12 cellular contexts compared by ENCODE assay signal in the genomic region with DNA sequence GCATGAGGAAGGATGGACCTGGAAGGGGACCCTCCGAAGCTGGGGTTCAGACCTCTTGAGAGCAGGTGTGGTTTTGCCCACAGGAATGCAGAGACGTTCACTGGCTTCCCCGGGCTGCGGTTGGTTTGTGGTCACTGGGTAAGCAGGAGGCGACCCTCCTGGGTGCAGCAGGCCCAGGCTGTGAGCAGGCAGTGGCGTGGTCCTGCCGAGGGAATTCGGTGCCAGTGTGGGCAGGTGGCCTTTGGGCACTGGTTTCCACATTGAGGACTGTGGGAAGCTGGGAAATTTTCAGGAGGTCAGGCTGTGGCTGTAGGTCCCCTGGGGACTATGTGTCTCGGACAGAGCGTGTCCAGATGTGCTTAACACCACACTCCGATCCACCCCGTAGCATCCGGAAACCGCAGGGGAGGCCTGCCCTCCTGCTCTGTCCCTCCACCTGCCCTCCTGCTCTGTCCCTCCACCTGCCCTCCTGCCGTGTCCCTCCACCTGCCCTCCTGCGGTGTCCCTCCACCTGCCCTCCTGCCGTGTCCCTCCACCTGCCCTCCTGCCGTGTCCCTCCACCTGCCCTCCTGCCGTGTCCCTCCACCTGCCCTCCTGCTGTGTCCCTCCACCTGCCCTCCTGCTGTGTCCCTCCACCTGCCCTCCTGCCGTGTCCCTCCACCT. TPM values are rescaled to one million over a fixed set of nuclear protein-coding genes. Genes with fewer than 3 reads are reported as not detected.
DNase-seq lines count a peak whose midpoint lies in the region; ATAC-seq and TF ChIP-seq lines count a peak whose summit lies in the region.
"Had no signal": no experiment of that assay in that cellular context is flagged by ENCODE, and none has a peak within 500 bp of the region (broad histone marks: within the 10 kb centered on the region; RNA-seq: fewer than 3 reads in every experiment).

No MANE protein-coding gene starts in this region.

- no peaks in the 10 kb centered on the region for H3K9me3 Mint-ChIP-seq in stimulated activated memory B cell treated with anti-CD40 and anti-IgM and Interleukin-4, amounts not matched to agents 10 μg/mL and 1 μg/mL and 100 μg/mL, for 72 hours

- no peaks in the 10 kb centered on the region for H3K27me3 ChIP-seq in esophagus muscularis mucosa

- peaks cover 48 to 86% (median 73%) of the 10 kb centered on the region in 4 donors for H3K36me3 ChIP-seq in esophagus muscularis mucosa

- ATAC-seq in stimulated activated memory B cell treated with anti-CD40 and anti-IgM and Interleukin-4, amounts not matched to agents 10 μg/mL and 1 μg/mL and 100 μg/mL, for 72 hours = no peak
- no peak for ATAC-seq in HG03045 (IDR thresholded peaks at IDR 0.05; ENCODE audit: unreplicated experiment)
- ATAC-seq in GM18873 (IDR thresholded peaks at IDR 0.05; ENCODE audit: low FRiP score, unreplicated experiment) = no peak

- peak overlapping the region; percentile 83 to 88 (median 84) for H3K27ac ChIP-seq in esophagus muscularis mucosa (replicated peaks in 1 of 4)
- H3K27ac ChIP-seq: HL-60 had no signal

- peak overlapping the region; percentile 36 for H3K27ac Mint-ChIP-seq in stimulated activated memory B cell treated with anti-CD40 and anti-IgM and Interleukin-4, amounts not matched to agents 10 μg/mL and 1 μg/mL and 100 μg/mL, for 72 hours

- peaks cover 12 to 44% (median 41%) of the 10 kb centered on the region in 4 donors for H3K4me1 ChIP-seq in esophagus muscularis mucosa

- H3K27me3 Mint-ChIP-seq in stimulated activated memory B cell treated with anti-CD40 and anti-IgM and Interleukin-4, amounts not matched to agents 10 μg/mL and 1 μg/mL and 100 μg/mL, for 72 hours = no peaks in the 10 kb centered on the region

- DNase-seq in ELR (ENCODE audit: low read depth) (peak; percentile 66), NB4 (ENCODE audit: low read depth) (peak; percentile 81), esophagus muscularis mucosa (ENCODE audit: extremely low spot score) (no peak), NCI-H2081 (lab: John Stamatoyannopoulos, UW) (no peak)
- DNase-seq: activated CD4-positive, CD25-positive, alpha-beta regulatory T cell treated with anti-CD3 and anti-CD28 coated beads, Interleukin-2, amount 50 U/mL, for 72 hours; NCI-H1092; stimulated activated CD4-positive, alpha-beta T cell treated with anti-CD3 and anti-CD28 coated beads, Interleukin-2, amount 100 ng/mL, for 24 hours; stimulated activated naive CD4-positive, alpha-beta T cell had no signal

- H3K4me1 Mint-ChIP-seq in stimulated activated memory B cell treated with anti-CD40 and anti-IgM and Interleukin-4, amounts not matched to agents 10 μg/mL and 1 μg/mL and 100 μg/mL, for 72 hours = peaks cover 19% of the 10 kb centered on the region

- H3K4me3 Mint-ChIP-seq in stimulated activated memory B cell treated with anti-CD40 and anti-IgM and Interleukin-4, amounts not matched to agents 10 μg/mL and 1 μg/mL and 100 μg/mL, for 72 hours = no peak overlapping the region

- no peak for TF ChIP-seq POLR2A in NB4 (IDR thresholded peaks at IDR 0.05; ENCODE audit: extremely low read depth, insufficient read length)
- no peak for TF ChIP-seq POLR2A in esophagus muscularis mucosa (IDR thresholded peaks at IDR 0.05; ENCODE audit: low read depth)

- H3K36me3 Mint-ChIP-seq in stimulated activated memory B cell treated with anti-CD40 and anti-IgM and Interleukin-4, amounts not matched to agents 10 μg/mL and 1 μg/mL and 100 μg/mL, for 72 hours = peaks cover 41% of the 10 kb centered on the region

- intact Hi-C loops in esophagus muscularis mucosa (cut with DNase I) = no loop called here

- no peak for TF ChIP-seq CTCF in NB4 (IDR thresholded peaks at IDR 0.05; ENCODE audit: low read depth, low read length)
- TF ChIP-seq CTCF in esophagus muscularis mucosa (IDR thresholded peaks at IDR 0.05) = no peak

- H3K4me3 ChIP-seq in NB4 (ENCODE audit: low read depth, low read length) (no peak overlapping the region), esophagus muscularis mucosa (no peak overlapping the region)

- no peak for TF ChIP-seq EP300 in esophagus muscularis mucosa (IDR thresholded peaks at IDR 0.05)

- 72% methylated on average over 12 of the region's 20 CpGs for WGBS in esophagus muscularis mucosa

- H3K9me3 ChIP-seq in esophagus muscularis mucosa = no peaks in the 10 kb centered on the region

RNA-seq across cellular contexts. Expression of gene TPCN2, which starts 27.5 kb away (rescaled TPM):
- total RNA-seq in esophagus muscularis mucosa = 10 to 100 TPM; 18.7 to 34.5 (median 24.7) TPM

Comparison
In these comparisons a context has a peak if more than half of its experiments do, and no peak if none do; other contexts are left out.
1. DNase-seq: peak in ELR (single experiment) and NB4 (single experiment); none in esophagus muscularis mucosa (single experiment) and NCI-H2081 (0 of 2).